In the genomic region with DNA sequence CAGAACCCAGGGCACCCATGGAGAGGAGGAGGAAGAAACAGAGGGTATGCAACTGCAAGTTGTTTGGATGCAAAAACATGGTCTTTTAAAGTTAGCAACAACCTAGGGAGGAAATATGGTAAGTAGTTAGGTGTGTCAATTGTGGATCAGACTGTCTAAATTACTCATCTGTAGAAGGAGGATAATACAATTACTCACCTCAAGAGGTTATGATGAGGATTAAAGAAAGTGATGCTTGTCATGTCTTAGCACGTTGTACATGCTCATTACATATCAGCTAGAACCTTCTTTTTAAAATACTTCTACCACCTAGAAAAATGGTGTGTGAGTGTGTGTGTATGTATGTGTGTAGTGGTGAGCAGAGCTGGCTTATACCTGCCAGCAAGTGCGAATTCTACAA, we compare ENCODE assay signal across 19 cellular contexts. TPM values are rescaled to one million over a fixed set of nuclear protein-coding genes. Genes with fewer than 3 reads are reported as not detected.
DNase-seq lines count a peak whose midpoint lies in the region; ATAC-seq and TF ChIP-seq lines count a peak whose summit lies in the region.
"Had no signal": no experiment of that assay in that cellular context is flagged by ENCODE, and none has a peak within 500 bp of the region (broad histone marks: within the 10 kb centered on the region; RNA-seq: fewer than 3 reads in every experiment).

No MANE protein-coding gene starts in this region.

- H3K36me3 ChIP-seq in SJCRH30: no peaks in the 10 kb centered on the region

- no peaks in the 10 kb centered on the region for H3K27me3 ChIP-seq in SJCRH30

- in situ Hi-C loops in KBM-7 (cut with MboI; ENCODE audit: low pct_unique_long_range_greater_than_20kb, low sequenced_read_pairs): no loop called here

- peaks cover 34% of the 10 kb centered on the region for H3K4me1 Mint-ChIP-seq in activated CD4-positive, alpha-beta T cell treated with anti-CD3 and anti-CD28 coated beads for 36 hours
- peaks cover 13 to 21% of the 10 kb centered on the region in 2 donors for H3K4me1 Mint-ChIP-seq in natural killer cell treated with Interleukin-12 subunit alpha and Interleukin-12 subunit beta and Interleukin-15 and Interleukin-18, amount 100 ng/mL, for 72 hours (ENCODE audit: low read depth in 2 of 2)
- H3K4me1 Mint-ChIP-seq in natural killer cell: peaks cover 0 to 7% of the 10 kb centered on the region in 2 donors

- TF ChIP-seq CTCF in natural killer cell (IDR thresholded peaks at IDR 0.05): no peak

- no peaks in the 10 kb centered on the region for H3K36me3 Mint-ChIP-seq in activated CD4-positive, alpha-beta T cell treated with anti-CD3 and anti-CD28 coated beads for 36 hours (ENCODE audit: low read depth)
- H3K36me3 Mint-ChIP-seq in natural killer cell treated with Interleukin-12 subunit alpha and Interleukin-12 subunit beta and Interleukin-15 and Interleukin-18, amount 100 ng/mL, for 72 hours: no peaks in the 10 kb centered on the region
- H3K36me3 Mint-ChIP-seq in natural killer cell: no peaks in the 10 kb centered on the region
- H3K36me3 Mint-ChIP-seq: CD4-positive, alpha-beta memory T cell; IgD-negative memory B cell had no signal

- peaks cover 2% of the 10 kb centered on the region for H3K27me3 Mint-ChIP-seq in activated CD4-positive, alpha-beta T cell treated with anti-CD3 and anti-CD28 coated beads for 36 hours
- H3K27me3 Mint-ChIP-seq in natural killer cell treated with Interleukin-12 subunit alpha and Interleukin-12 subunit beta and Interleukin-15 and Interleukin-18, amount 100 ng/mL, for 72 hours: peaks cover 0 to 7% of the 10 kb centered on the region in 2 donors
- H3K27me3 Mint-ChIP-seq in natural killer cell (ENCODE audit: low read depth in 2 of 2): peaks cover 0 to 9% of the 10 kb centered on the region in 2 donors
- H3K27me3 Mint-ChIP-seq: CD4-positive, alpha-beta memory T cell had no signal

- CTCF ChIA-PET in activated CD4-positive, alpha-beta T cell treated with anti-CD3 and anti-CD28 coated beads for 36 hours (lab: Charles Lee): interaction anchor here (0.6 to 2.5 kb wide), 7 partner anchors 21 to 341 kb away, joined by 3 to 11 read pairs (median 4); no protein-coding TSS in a partner anchor

- H3K27ac ChIP-seq in SJCRH30: no peak overlapping the region

- peak overlapping the region; percentile 9 for H3K27ac Mint-ChIP-seq in activated CD4-positive, alpha-beta T cell treated with anti-CD3 and anti-CD28 coated beads for 36 hours
- H3K27ac Mint-ChIP-seq in natural killer cell treated with Interleukin-12 subunit alpha and Interleukin-12 subunit beta and Interleukin-15 and Interleukin-18, amount 100 ng/mL, for 72 hours: no peak overlapping the region
- no peak overlapping the region for H3K27ac Mint-ChIP-seq in natural killer cell
- H3K27ac Mint-ChIP-seq: CD4-positive, alpha-beta memory T cell; H9; IgD-negative memory B cell had no signal

- H3K4me3 Mint-ChIP-seq in activated CD4-positive, alpha-beta T cell treated with anti-CD3 and anti-CD28 coated beads for 36 hours: no peak overlapping the region
- H3K4me3 Mint-ChIP-seq in natural killer cell treated with Interleukin-12 subunit alpha and Interleukin-12 subunit beta and Interleukin-15 and Interleukin-18, amount 100 ng/mL, for 72 hours: no peak overlapping the region
- no peak overlapping the region for H3K4me3 Mint-ChIP-seq in natural killer cell
- H3K4me3 Mint-ChIP-seq: CD4-positive, alpha-beta memory T cell; H9; IgD-negative memory B cell had no signal

- ATAC-seq in activated CD4-positive, alpha-beta T cell treated with anti-CD3 and anti-CD28 coated beads for 36 hours: peak; percentile 92
- ATAC-seq in natural killer cell treated with Interleukin-12 subunit alpha and Interleukin-12 subunit beta and Interleukin-15 and Interleukin-18, amount 100 ng/mL, for 72 hours: peak; percentile 53 to 78
- no peak for ATAC-seq in natural killer cell
- ATAC-seq: Panc1 had no signal

- POLR2A ChIA-PET in activated CD4-positive, alpha-beta T cell treated with anti-CD3 and anti-CD28 coated beads for 36 hours (lab: Charles Lee): no interaction called here

- no peaks in the 10 kb centered on the region for H3K9me3 Mint-ChIP-seq in activated CD4-positive, alpha-beta T cell treated with anti-CD3 and anti-CD28 coated beads for 36 hours (ENCODE audit: low read depth)
- no peaks in the 10 kb centered on the region for H3K9me3 Mint-ChIP-seq in natural killer cell treated with Interleukin-12 subunit alpha and Interleukin-12 subunit beta and Interleukin-15 and Interleukin-18, amount 100 ng/mL, for 72 hours
- no peaks in the 10 kb centered on the region for H3K9me3 Mint-ChIP-seq in natural killer cell
- H3K9me3 Mint-ChIP-seq: H9 had no signal

- intact Hi-C loops in activated CD4-positive, alpha-beta T cell treated with anti-CD3 and anti-CD28 coated beads for 36 hours (cut with DNase I, micrococcal nuclease): no loop called here
- intact Hi-C loops in natural killer cell (cut with micrococcal nuclease): no loop called here

- H3K4me1 ChIP-seq in SJCRH30: peaks cover 3% of the 10 kb centered on the region

- H3K9me3 ChIP-seq in SJCRH30 (replicated peaks): no peaks in the 10 kb centered on the region

- DNase-seq in activated CD4-positive, alpha-beta T cell treated with anti-CD3 and anti-CD28 coated beads for 36 hours: no peak
- no peak for DNase-seq in activated CD4-positive, alpha-beta T cell treated with anti-CD3 and anti-CD28 coated beads, Interleukin-2, amount 50 U/mL, for 48 hours
- no peak for DNase-seq in natural killer cell treated with Interleukin-12 subunit alpha and Interleukin-12 subunit beta and Interleukin-15 and Interleukin-18, amount 100 ng/mL, for 72 hours (ENCODE audit: low spot score)
- DNase-seq in natural killer cell (no peak), kidney tubule cell (ENCODE audit: low spot score) (peak; percentile 3), NCI-H1417 treated with DMSO at 0.1 percent for 48 hours (lab: John Stamatoyannopoulos, UW) (no peak), SJCRH30 (no peak), KBM-7 (no peak)
- DNase-seq: 8988T; Calu3; CD4-positive, alpha-beta memory T cell; H9; NCI-H1105 treated with DMSO at 0.1 percent for 48 hours; NCI-H187; NCI-H226; NCI-H524 treated with DMSO at 0.1 percent for 48 hours had no signal

- no peak overlapping the region for H3K4me3 ChIP-seq in SJCRH30

RNA-seq across cellular contexts. Expression of a gene that starts 2.3 kb away (rescaled TPM):
- total RNA-seq in activated CD4-positive, alpha-beta T cell treated with anti-CD3 and anti-CD28 coated beads for 36 hours: not detected
- not detected for total RNA-seq in natural killer cell treated with Interleukin-12 subunit alpha and Interleukin-12 subunit beta and Interleukin-15 and Interleukin-18, amount 100 ng/mL, for 72 hours
- not detected for total RNA-seq in natural killer cell
- total RNA-seq in SJCRH30 (2014; rRNA removed; shearing (Covaris generic)): not detected in 2 replicates
- total RNA-seq: Calu3; CD4-positive, alpha-beta memory T cell; H9; LHCN-M2 had no signal

RNA-seq across cellular contexts. Expression of a gene that starts 44.2 kb away (rescaled TPM):
- total RNA-seq in activated CD4-positive, alpha-beta T cell treated with anti-CD3 and anti-CD28 coated beads for 36 hours: not detected
- total RNA-seq in natural killer cell treated with Interleukin-12 subunit alpha and Interleukin-12 subunit beta and Interleukin-15 and Interleukin-18, amount 100 ng/mL, for 72 hours: not detected
- 1 to 10 TPM in 1 of 3 donors, under 1 TPM in 2; 0.78 to 1.6 (median 0.83) TPM for total RNA-seq in natural killer cell
- 9.0 and 10.1 TPM in 2 replicates for total RNA-seq in SJCRH30 (2014; rRNA removed; shearing (Covaris generic))

Comparison
In these comparisons a context has a peak if more than half of its experiments do, and no peak if none do; other contexts are left out.
1. ATAC-seq: peak in activated CD4-positive, alpha-beta T cell treated with anti-CD3 and anti-CD28 coated beads for 36 hours (single experiment) and natural killer cell treated with Interleukin-12 subunit alpha and Interleukin-12 subunit beta and Interleukin-15 and Interleukin-18, amount 100 ng/mL, for 72 hours (2 of 2); none in natural killer cell (0 of 3).